1 cellular context compared by ENCODE assay signal in the genomic region with DNA sequence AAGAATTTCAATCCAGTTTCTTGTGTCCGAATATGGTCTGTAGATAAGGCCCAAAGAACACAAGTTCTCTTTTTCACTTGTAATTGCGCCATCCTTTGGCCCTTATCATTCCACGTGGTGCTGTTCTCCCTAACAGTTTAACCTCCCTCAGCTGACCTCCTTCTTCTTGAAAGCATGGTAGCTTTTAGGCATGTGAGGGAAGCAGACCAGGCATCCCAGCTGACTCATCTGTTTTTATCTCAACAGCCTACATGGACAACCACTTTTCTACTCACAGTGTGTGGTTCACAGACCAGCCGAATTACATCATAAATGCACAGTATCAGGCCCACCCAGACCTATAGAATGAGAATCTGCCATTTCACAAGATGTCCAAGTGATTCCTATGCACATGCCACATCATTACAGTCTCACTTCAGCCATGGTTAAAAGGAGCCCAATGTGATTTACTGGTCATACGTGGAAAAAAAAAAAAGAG.
TF ChIP-seq lines count a peak whose summit lies in the region.

No MANE protein-coding gene starts in this region.

TF ChIP-seq in HepG2, 621 proteins besides CTCF, POLR2A, EP300 and RAD21 (continues in another document):
- peak; percentile 47; the same call in 1 of the 2 replicates for TF ChIP-seq SP5 (CRISPR knock-in tag; IDR thresholded peaks at IDR 0.05; ENCODE audit: borderline replicate concordance, low read depth)
- no peak for TF ChIP-seq ZNF562 (CRISPR knock-in tag; IDR thresholded peaks at IDR 0.05; ENCODE audit: borderline replicate concordance)
- no peak for TF ChIP-seq BATF2 (CRISPR knock-in tag; IDR thresholded peaks at IDR 0.05)
- TF ChIP-seq NR2F6 (IDR thresholded peaks at IDR 0.05), result peak; percentile 68
- peak; percentile 88 for TF ChIP-seq NR2F6 (CRISPR knock-in tag; IDR thresholded peaks at IDR 0.05)
- TF ChIP-seq POGZ (CRISPR knock-in tag; IDR thresholded peaks at IDR 0.05), result peak; percentile 51
- TF ChIP-seq TOPORS (CRISPR knock-in tag; IDR thresholded peaks at IDR 0.05), result no peak
- TF ChIP-seq FOSL2 (CRISPR knock-in tag; IDR thresholded peaks at IDR 0.05), result peak; percentile 93
- TF ChIP-seq ZC3H4 (CRISPR knock-in tag; IDR thresholded peaks at IDR 0.05; ENCODE audit: borderline replicate concordance), result no peak
- TF ChIP-seq, protein P1, sequence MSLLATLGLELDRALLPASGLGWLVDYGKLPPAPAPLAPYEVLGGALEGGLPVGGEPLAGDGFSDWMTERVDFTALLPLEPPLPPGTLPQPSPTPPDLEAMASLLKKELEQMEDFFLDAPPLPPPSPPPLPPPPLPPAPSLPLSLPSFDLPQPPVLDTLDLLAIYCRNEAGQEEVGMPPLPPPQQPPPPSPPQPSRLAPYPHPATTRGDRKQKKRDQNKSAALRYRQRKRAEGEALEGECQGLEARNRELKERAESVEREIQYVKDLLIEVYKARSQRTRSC (CRISPR knock-in tag; IDR thresholded peaks at IDR 0.05; ENCODE audit: low read depth), result no peak
- TF ChIP-seq IRF1 (CRISPR knock-in tag; IDR thresholded peaks at IDR 0.05; ENCODE audit: low read depth), result no peak
- 0 out of 4 replicates have a peak, but pooled peaks have one; percentile 30 for TF ChIP-seq NR2F1 (CRISPR knock-in tag; IDR thresholded peaks at IDR 0.05)
- TF ChIP-seq ZNF547 (CRISPR knock-in tag; IDR thresholded peaks at IDR 0.05), result no peak
- TF ChIP-seq, protein P2, sequence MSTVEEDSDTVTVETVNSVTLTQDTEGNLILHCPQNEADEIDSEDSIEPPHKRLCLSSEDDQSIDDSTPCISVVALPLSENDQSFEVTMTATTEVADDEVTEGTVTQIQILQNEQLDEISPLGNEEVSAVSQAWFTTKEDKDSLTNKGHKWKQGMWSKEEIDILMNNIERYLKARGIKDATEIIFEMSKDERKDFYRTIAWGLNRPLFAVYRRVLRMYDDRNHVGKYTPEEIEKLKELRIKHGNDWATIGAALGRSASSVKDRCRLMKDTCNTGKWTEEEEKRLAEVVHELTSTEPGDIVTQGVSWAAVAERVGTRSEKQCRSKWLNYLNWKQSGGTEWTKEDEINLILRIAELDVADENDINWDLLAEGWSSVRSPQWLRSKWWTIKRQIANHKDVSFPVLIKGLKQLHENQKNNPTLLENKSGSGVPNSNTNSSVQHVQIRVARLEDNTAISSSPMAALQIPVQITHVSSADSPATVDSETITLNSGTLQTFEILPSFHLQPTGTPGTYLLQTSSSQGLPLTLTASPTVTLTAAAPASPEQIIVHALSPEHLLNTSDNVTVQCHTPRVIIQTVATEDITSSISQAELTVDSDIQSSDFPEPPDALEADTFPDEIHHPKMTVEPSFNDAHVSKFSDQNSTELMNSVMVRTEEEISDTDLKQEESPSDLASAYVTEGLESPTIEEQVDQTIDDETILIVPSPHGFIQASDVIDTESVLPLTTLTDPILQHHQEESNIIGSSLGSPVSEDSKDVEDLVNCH (CRISPR knock-in tag; IDR thresholded peaks at IDR 0.05), result no peak
- TF ChIP-seq, protein P3, sequence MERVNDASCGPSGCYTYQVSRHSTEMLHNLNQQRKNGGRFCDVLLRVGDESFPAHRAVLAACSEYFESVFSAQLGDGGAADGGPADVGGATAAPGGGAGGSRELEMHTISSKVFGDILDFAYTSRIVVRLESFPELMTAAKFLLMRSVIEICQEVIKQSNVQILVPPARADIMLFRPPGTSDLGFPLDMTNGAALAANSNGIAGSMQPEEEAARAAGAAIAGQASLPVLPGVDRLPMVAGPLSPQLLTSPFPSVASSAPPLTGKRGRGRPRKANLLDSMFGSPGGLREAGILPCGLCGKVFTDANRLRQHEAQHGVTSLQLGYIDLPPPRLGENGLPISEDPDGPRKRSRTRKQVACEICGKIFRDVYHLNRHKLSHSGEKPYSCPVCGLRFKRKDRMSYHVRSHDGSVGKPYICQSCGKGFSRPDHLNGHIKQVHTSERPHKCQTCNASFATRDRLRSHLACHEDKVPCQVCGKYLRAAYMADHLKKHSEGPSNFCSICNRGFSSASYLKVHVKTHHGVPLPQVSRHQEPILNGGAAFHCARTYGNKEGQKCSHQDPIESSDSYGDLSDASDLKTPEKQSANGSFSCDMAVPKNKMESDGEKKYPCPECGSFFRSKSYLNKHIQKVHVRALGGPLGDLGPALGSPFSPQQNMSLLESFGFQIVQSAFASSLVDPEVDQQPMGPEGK (CRISPR knock-in tag; IDR thresholded peaks at IDR 0.05), result 0 out of 2 replicates have a peak, but pooled peaks have one; percentile 10
- TF ChIP-seq ZNF33A (CRISPR knock-in tag; IDR thresholded peaks at IDR 0.05; ENCODE audit: borderline replicate concordance), result no peak
- TF ChIP-seq, protein P4, sequence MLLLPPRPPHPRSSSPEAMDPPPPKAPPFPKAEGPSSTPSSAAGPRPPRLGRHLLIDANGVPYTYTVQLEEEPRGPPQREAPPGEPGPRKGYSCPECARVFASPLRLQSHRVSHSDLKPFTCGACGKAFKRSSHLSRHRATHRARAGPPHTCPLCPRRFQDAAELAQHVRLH (CRISPR knock-in tag; IDR thresholded peaks at IDR 0.05; ENCODE audit: borderline replicate concordance, low read depth), result no peak
- TF ChIP-seq ZEB1 (IDR thresholded peaks at IDR 0.05; ENCODE audit: insufficient replicate concordance, low read depth), result no peak
- peak; percentile 90 for TF ChIP-seq RXRB (CRISPR knock-in tag; IDR thresholded peaks at IDR 0.05; ENCODE audit: borderline replicate concordance)
- TF ChIP-seq PTBP1 (IDR thresholded peaks at IDR 0.05; ENCODE audit: low read depth, low read length, poor library complexity, severe bottlenecking), result no peak
- TF ChIP-seq LCORL (IDR thresholded peaks at IDR 0.05), result no peak
- TF ChIP-seq LCORL (CRISPR knock-in tag; IDR thresholded peaks at IDR 0.05), result peak; percentile 62; the same call in 1 of the 2 replicates
- TF ChIP-seq ZNF230 (CRISPR knock-in tag; IDR thresholded peaks at IDR 0.05), result no peak
- no peak for TF ChIP-seq LBX2 (CRISPR knock-in tag; IDR thresholded peaks at IDR 0.05; ENCODE audit: borderline replicate concordance)
- no peak for TF ChIP-seq ZNF674 (CRISPR knock-in tag; IDR thresholded peaks at IDR 0.05; ENCODE audit: low read depth)
- peak; percentile 19 for TF ChIP-seq ZNF609 (CRISPR knock-in tag; IDR thresholded peaks at IDR 0.05; ENCODE audit: borderline replicate concordance)
- TF ChIP-seq ZNF724P (CRISPR knock-in tag; IDR thresholded peaks at IDR 0.05; ENCODE audit: borderline replicate concordance), result no peak
- TF ChIP-seq ZFP37 (CRISPR knock-in tag; IDR thresholded peaks at IDR 0.05; ENCODE audit: borderline replicate concordance), result no peak
- TF ChIP-seq, protein P5, sequence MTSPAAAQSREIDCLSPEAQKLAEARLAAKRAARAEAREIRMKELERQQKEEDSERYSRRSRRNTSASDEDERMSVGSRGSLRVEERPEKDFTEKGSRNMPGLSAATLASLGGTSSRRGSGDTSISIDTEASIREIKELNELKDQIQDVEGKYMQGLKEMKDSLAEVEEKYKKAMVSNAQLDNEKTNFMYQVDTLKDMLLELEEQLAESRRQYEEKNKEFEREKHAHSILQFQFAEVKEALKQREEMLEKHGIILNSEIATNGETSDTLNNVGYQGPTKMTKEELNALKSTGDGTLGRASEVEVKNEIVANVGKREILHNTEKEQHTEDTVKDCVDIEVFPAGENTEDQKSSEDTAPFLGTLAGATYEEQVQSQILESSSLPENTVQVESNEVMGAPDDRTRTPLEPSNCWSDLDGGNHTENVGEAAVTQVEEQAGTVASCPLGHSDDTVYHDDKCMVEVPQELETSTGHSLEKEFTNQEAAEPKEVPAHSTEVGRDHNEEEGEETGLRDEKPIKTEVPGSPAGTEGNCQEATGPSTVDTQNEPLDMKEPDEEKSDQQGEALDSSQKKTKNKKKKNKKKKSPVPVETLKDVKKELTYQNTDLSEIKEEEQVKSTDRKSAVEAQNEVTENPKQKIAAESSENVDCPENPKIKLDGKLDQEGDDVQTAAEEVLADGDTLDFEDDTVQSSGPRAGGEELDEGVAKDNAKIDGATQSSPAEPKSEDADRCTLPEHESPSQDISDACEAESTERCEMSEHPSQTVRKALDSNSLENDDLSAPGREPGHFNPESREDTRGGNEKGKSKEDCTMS (CRISPR knock-in tag; conservative IDR thresholded peaks at IDR 0.05), result no peak
- TF ChIP-seq, protein P6, sequence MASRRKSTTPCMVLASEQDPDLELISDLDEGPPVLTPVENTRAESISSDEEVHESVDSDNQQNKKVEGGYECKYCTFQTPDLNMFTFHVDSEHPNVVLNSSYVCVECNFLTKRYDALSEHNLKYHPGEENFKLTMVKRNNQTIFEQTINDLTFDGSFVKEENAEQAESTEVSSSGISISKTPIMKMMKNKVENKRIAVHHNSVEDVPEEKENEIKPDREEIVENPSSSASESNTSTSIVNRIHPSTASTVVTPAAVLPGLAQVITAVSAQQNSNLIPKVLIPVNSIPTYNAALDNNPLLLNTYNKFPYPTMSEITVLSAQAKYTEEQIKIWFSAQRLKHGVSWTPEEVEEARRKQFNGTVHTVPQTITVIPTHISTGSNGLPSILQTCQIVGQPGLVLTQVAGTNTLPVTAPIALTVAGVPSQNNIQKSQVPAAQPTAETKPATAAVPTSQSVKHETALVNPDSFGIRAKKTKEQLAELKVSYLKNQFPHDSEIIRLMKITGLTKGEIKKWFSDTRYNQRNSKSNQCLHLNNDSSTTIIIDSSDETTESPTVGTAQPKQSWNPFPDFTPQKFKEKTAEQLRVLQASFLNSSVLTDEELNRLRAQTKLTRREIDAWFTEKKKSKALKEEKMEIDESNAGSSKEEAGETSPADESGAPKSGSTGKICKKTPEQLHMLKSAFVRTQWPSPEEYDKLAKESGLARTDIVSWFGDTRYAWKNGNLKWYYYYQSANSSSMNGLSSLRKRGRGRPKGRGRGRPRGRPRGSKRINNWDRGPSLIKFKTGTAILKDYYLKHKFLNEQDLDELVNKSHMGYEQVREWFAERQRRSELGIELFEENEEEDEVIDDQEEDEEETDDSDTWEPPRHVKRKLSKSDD (CRISPR knock-in tag; IDR thresholded peaks at IDR 0.05; ENCODE audit: low read depth), result no peak
- TF ChIP-seq RBFOX2 (IDR thresholded peaks at IDR 0.05; ENCODE audit: low read depth, low read length), result 0 out of 2 replicates have a peak, but pooled peaks have one; percentile 29
- no peak for TF ChIP-seq ZNF546 (CRISPR knock-in tag; conservative IDR thresholded peaks at IDR 0.05)
- peak; percentile 32; the same call in 1 of the 2 replicates for TF ChIP-seq ZNF281 (CRISPR knock-in tag; IDR thresholded peaks at IDR 0.05; ENCODE audit: borderline replicate concordance)
- TF ChIP-seq ZNF232 (CRISPR knock-in tag; IDR thresholded peaks at IDR 0.05; ENCODE audit: borderline replicate concordance), result no peak
- TF ChIP-seq EHMT2 (IDR thresholded peaks at IDR 0.05; ENCODE audit: borderline replicate concordance, low read depth, low read length), result no peak
